Comparison of ENCODE assay signal across 22 cellular contexts in the genomic region with DNA sequence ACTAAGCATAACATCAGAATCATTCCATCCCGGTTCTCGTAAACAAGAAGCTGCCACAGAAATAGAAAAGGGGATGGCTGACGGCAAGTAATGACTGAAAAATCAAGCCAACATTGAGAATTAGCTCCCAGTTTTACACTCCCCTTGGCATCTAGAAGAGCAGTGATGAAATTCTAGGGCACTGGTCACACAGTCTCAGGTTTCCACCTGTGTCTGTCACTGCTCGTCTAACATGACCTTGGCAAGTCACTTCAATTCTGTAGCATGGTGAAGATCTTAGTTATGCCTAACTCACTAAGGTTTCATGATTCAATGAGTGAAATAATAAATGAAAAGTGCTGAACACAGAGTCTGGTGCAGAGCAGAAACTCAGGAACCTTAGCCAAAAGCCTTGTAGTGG.
DNase-seq lines count a peak whose midpoint lies in the region; ATAC-seq, FAIRE-seq and TF ChIP-seq lines count a peak whose summit lies in the region.
"Had no signal": no experiment of that assay in that cellular context is flagged by ENCODE, and none has a peak within 500 bp of the region (broad histone marks: within the 10 kb centered on the region; RNA-seq: fewer than 3 reads in every experiment).

No MANE protein-coding gene starts in this region.

- ATAC-seq in psoas muscle (peak; percentile 48 to 60 (median 54)), HG02623 (IDR thresholded peaks at IDR 0.05; ENCODE audit: unreplicated experiment) (no peak)
- ATAC-seq: A549; CD8-positive, alpha-beta T cell had no signal

- H3K4me1 ChIP-seq in fibroblast of lung (ENCODE audit: control insufficient read depth, extremely low read depth, insufficient read depth, low read length) (no peaks in the 10 kb centered on the region), psoas muscle (peaks cover 18% of the 10 kb centered on the region), skeletal muscle tissue (ENCODE audit: control insufficient read depth in 3 of 3, insufficient read depth in 3 of 3, low read length in 3 of 3) (peaks cover 12 to 28% (median 15%) of the 10 kb centered on the region in 3 donors)
- H3K4me1 ChIP-seq: A549, Caco-2 had no signal

- TF ChIP-seq CTCF in fibroblast of lung (conservative IDR thresholded peaks at IDR 0.05 in 1 of 2, IDR thresholded peaks at IDR 0.05 in 1 of 2; ENCODE audit: low read depth in 1 of 2, low read length in 2 of 2) (no peak), psoas muscle (IDR thresholded peaks at IDR 0.05) (no peak)

- H3K27ac ChIP-seq in fibroblast of lung (ENCODE audit: insufficient read depth, low read length) (no peak overlapping the region), psoas muscle (peak overlapping the region; percentile 18), skeletal muscle tissue (ENCODE audit: low read depth, low read length) (peak overlapping the region; percentile 20)
- H3K27ac ChIP-seq: 22Rv1; A549; BLaER1 treated with 17β-estradiol and CSF1 and Interleukin-3, amounts not matched to agents 10 nM and 100 nM; C4-2B had no signal

- DNase-seq in fibroblast of lung (ENCODE audit: low read depth in 2 of 2) (no peak), left kidney (ENCODE audit: low read depth, low spot score) (peak; percentile 26), psoas muscle (no peak), nucleus accumbens (lab: John Stamatoyannopoulos, UW) (no peak), frontal cortex (ENCODE audit: low spot score in 2 of 2) (no peak)
- DNase-seq: AML-193; Caco-2; Calu3; CD4-positive, alpha-beta T cell; CD8-positive, alpha-beta T cell; DMS79 treated with DMSO at 0.1 percent for 48 hours; GF-D8 had no signal

- no peak overlapping the region for H3K4me2 ChIP-seq in fibroblast of lung (ENCODE audit: extremely low read depth, insufficient read depth, low read length)
- H3K4me2 ChIP-seq: A549; BLaER1 treated with 17β-estradiol and CSF1 and Interleukin-3, amounts not matched to agents 10 nM and 100 nM had no signal

- 21 to 27% (median 24%) methylated on average over 4 of the region's 4 CpGs for WGBS in psoas muscle, 3 donors

- H3K4me3 ChIP-seq in fibroblast of lung (replicated peaks in 1 of 4; ENCODE audit: control extremely low read depth in 1 of 4, insufficient read depth in 1 of 4, low read depth in 3 of 4, low read length in 4 of 4) (no peak overlapping the region), psoas muscle (no peak overlapping the region), skeletal muscle tissue (ENCODE audit: low read length in 3 of 3) (peak overlapping the region; percentile 9 to 17 (median 16))
- H3K4me3 ChIP-seq: A549; BLaER1 treated with 17β-estradiol and CSF1 and Interleukin-3, amounts not matched to agents 10 nM and 100 nM had no signal

- no peak for FAIRE-seq in frontal cortex (lab: Jason Lieb, UNC)
- FAIRE-seq: A549, D721Med, G401.6, GM12891, GM19239 had no signal

- H3K36me3 ChIP-seq in fibroblast of lung (ENCODE audit: control insufficient read depth, insufficient read depth, low read length), result no peaks in the 10 kb centered on the region
- no peaks in the 10 kb centered on the region for H3K36me3 ChIP-seq in psoas muscle (ENCODE audit: insufficient read depth in 1 of 2, low read depth in 1 of 2)
- H3K36me3 ChIP-seq in skeletal muscle tissue (ENCODE audit: control insufficient read depth in 3 of 3, insufficient read depth in 3 of 3, low read length in 3 of 3), result no peaks in the 10 kb centered on the region
- H3K36me3 ChIP-seq: BLaER1 treated with 17β-estradiol and CSF1 and Interleukin-3, amounts not matched to agents 10 nM and 100 nM had no signal

- intact Hi-C loops in psoas muscle (cut with DNase I), result loop anchor here in 1 of 2 donors (5.0 kb wide), 1 partner anchor 41 kb away; no protein-coding TSS in a partner anchor

- no peaks in the 10 kb centered on the region for H4K20me1 ChIP-seq in fibroblast of lung (ENCODE audit: control insufficient read depth, extremely low read depth, insufficient read depth, low read length)
- H4K20me1 ChIP-seq: BLaER1 treated with 17β-estradiol and CSF1 and Interleukin-3, amounts not matched to agents 10 nM and 100 nM had no signal

- H3K79me2 ChIP-seq in fibroblast of lung (ENCODE audit: control insufficient read depth, insufficient read depth, low read length), result no peaks in the 10 kb centered on the region

- H2AFZ ChIP-seq in fibroblast of lung (ENCODE audit: low read length), result no peak overlapping the region

- H3K9me3 ChIP-seq in fibroblast of lung (ENCODE audit: control insufficient read depth, insufficient read depth, low read depth, low read length), result no peaks in the 10 kb centered on the region
- no peaks in the 10 kb centered on the region for H3K9me3 ChIP-seq in psoas muscle
- no peaks in the 10 kb centered on the region for H3K9me3 ChIP-seq in skeletal muscle tissue (ENCODE audit: control insufficient read depth in 3 of 3, low read length in 3 of 3)
- H3K9me3 ChIP-seq: A549; BLaER1 treated with 17β-estradiol and CSF1 and Interleukin-3, amounts not matched to agents 10 nM and 100 nM; Caco-2 had no signal

- H3K27me3 ChIP-seq in fibroblast of lung (ENCODE audit: control insufficient read depth, insufficient read depth, low read length), result no peaks in the 10 kb centered on the region
- no peaks in the 10 kb centered on the region for H3K27me3 ChIP-seq in psoas muscle (ENCODE audit: insufficient read depth in 3 of 3, low read length in 2 of 3)
- H3K27me3 ChIP-seq in skeletal muscle tissue (ENCODE audit: control insufficient read depth in 3 of 3, insufficient read depth in 3 of 3, low read length in 3 of 3), result no peaks in the 10 kb centered on the region
- H3K27me3 ChIP-seq: BLaER1 treated with 17β-estradiol and CSF1 and Interleukin-3, amounts not matched to agents 10 nM and 100 nM had no signal

- H3K9ac ChIP-seq in fibroblast of lung (ENCODE audit: insufficient read depth, low read length) (peak overlapping the region; percentile 14), skeletal muscle tissue (ENCODE audit: low read depth in 1 of 3, low read length in 3 of 3) (no peak overlapping the region)
- H3K9ac ChIP-seq: BLaER1 treated with 17β-estradiol and CSF1 and Interleukin-3, amounts not matched to agents 10 nM and 100 nM had no signal

Comparison
In these comparisons a context has a peak if more than half of its experiments do, and no peak if none do; other contexts are left out.
1. H3K4me3 ChIP-seq: peak in skeletal muscle tissue (3 of 3); none in fibroblast of lung (0 of 4) and psoas muscle (single experiment).